In genomic region chr5:72842816-72843215, GRCh38 we compare ENCODE assay signal across 10 cellular contexts. TPM values are rescaled to one million over a fixed set of nuclear protein-coding genes. Genes with fewer than 3 reads are reported as not detected.
DNase-seq lines count a peak whose midpoint lies in the region; ATAC-seq, FAIRE-seq and TF ChIP-seq lines count a peak whose summit lies in the region.
"Had no signal": no experiment of that assay in that cellular context is flagged by ENCODE, and none has a peak within 500 bp of the region (broad histone marks: within the 10 kb centered on the region; RNA-seq: fewer than 3 reads in every experiment).

No MANE protein-coding gene starts in this region.

- no peaks in the 10 kb centered on the region for H3K36me3 Mint-ChIP-seq in naive thymus-derived CD4-positive, alpha-beta T cell

- H3K27me3 Mint-ChIP-seq in naive thymus-derived CD4-positive, alpha-beta T cell = peaks cover 0 to 55% (median 0%) of the 10 kb centered on the region in 5 donors

- no peaks in the 10 kb centered on the region for H3K9me3 Mint-ChIP-seq in naive thymus-derived CD4-positive, alpha-beta T cell

- H3K4me3 ChIP-seq in MG63 = no peak overlapping the region
- H3K4me3 ChIP-seq in bronchial epithelial cell (ENCODE audit: low read depth, low read length) = no peak overlapping the region
- H3K4me3 ChIP-seq in naive thymus-derived CD4-positive, alpha-beta T cell (ENCODE audit: low read length) = no peak overlapping the region
- H3K4me3 ChIP-seq in uterus = no peak overlapping the region
- H3K4me3 ChIP-seq: skin epidermis had no signal

- H3K4me3 Mint-ChIP-seq in naive thymus-derived CD4-positive, alpha-beta T cell = no peak overlapping the region

- peak overlapping the region in 1 of 9 donors; percentile 37 for H3K27ac Mint-ChIP-seq in naive thymus-derived CD4-positive, alpha-beta T cell

- peak; percentile 69 for DNase-seq in EL
- peak; percentile 9 for DNase-seq in MG63
- DNase-seq in bronchial epithelial cell (ENCODE audit: low read depth) = peak; percentile 76
- no peak for DNase-seq in naive thymus-derived CD4-positive, alpha-beta T cell
- no peak for DNase-seq in T-helper 1 cell
- DNase-seq in uterus = no peak
- no peak for DNase-seq in NCI-H1436 treated with DMSO at 0.1 percent for 48 hours (lab: John Stamatoyannopoulos, UW)
- DNase-seq: NCI-H510A had no signal

- POLR2A ChIA-PET in naive thymus-derived CD4-positive, alpha-beta T cell (lab: Charles Lee) = interaction anchor here (1.8 kb wide), 1 partner anchor 25 kb away, joined by 5 read pairs; no protein-coding TSS in a partner anchor

- H3K9me3 ChIP-seq in MG63 = no peaks in the 10 kb centered on the region
- no peaks in the 10 kb centered on the region for H3K9me3 ChIP-seq in naive thymus-derived CD4-positive, alpha-beta T cell (ENCODE audit: control insufficient read depth in 2 of 3, low read length in 3 of 3)
- H3K9me3 ChIP-seq in uterus = no peaks in the 10 kb centered on the region

- TF ChIP-seq CTCF in bronchial epithelial cell (IDR thresholded peaks at IDR 0.05; ENCODE audit: insufficient read depth, low read length, severe bottlenecking) (peak; percentile 20), uterus (IDR thresholded peaks at IDR 0.05) (no peak)

- H3K36me3 ChIP-seq in MG63 (no peaks in the 10 kb centered on the region), bronchial epithelial cell (ENCODE audit: control insufficient read depth, insufficient read depth, low read length) (no peaks in the 10 kb centered on the region), uterus (no peaks in the 10 kb centered on the region)
- no peaks in the 10 kb centered on the region for H3K36me3 ChIP-seq in naive thymus-derived CD4-positive, alpha-beta T cell (ENCODE audit: control insufficient read depth in 2 of 3, insufficient read depth in 3 of 3, low read length in 3 of 3)

- H3K27me3 ChIP-seq in MG63 = no peaks in the 10 kb centered on the region
- no peaks in the 10 kb centered on the region for H3K27me3 ChIP-seq in bronchial epithelial cell (ENCODE audit: control insufficient read depth, insufficient read depth, low read length)
- H3K27me3 ChIP-seq in naive thymus-derived CD4-positive, alpha-beta T cell (ENCODE audit: control insufficient read depth in 2 of 2, insufficient read depth in 2 of 2, low read length in 2 of 2) = no peaks in the 10 kb centered on the region
- H3K27me3 ChIP-seq in uterus = no peaks in the 10 kb centered on the region

- intact Hi-C loops in naive thymus-derived CD4-positive, alpha-beta T cell (cut with micrococcal nuclease) = no loop called here
- intact Hi-C loops in uterus (cut with DNase I; ENCODE audit: low total_unique reads) = no loop called here

- peaks cover 5% of the 10 kb centered on the region in 2 donors for H3K4me1 ChIP-seq in naive thymus-derived CD4-positive, alpha-beta T cell (ENCODE audit: control insufficient read depth in 2 of 2, insufficient read depth in 2 of 2, low read length in 2 of 2)
- no peaks in the 10 kb centered on the region for H3K4me1 ChIP-seq in uterus

- H3K4me1 Mint-ChIP-seq in naive thymus-derived CD4-positive, alpha-beta T cell = peaks cover 10 to 64% (median 26%) of the 10 kb centered on the region in 7 donors

- no peak overlapping the region for H3K27ac ChIP-seq in naive thymus-derived CD4-positive, alpha-beta T cell (ENCODE audit: low read depth, low read length)
- H3K27ac ChIP-seq in uterus = no peak overlapping the region
- H3K27ac ChIP-seq: skin epidermis had no signal

- no peak for FAIRE-seq in bronchial epithelial cell (lab: Jason Lieb, UNC)

- TF ChIP-seq POLR2A in uterus (IDR thresholded peaks at IDR 0.05) = no peak

- CTCF ChIA-PET in naive thymus-derived CD4-positive, alpha-beta T cell (lab: Charles Lee) = no interaction called here

- ATAC-seq in naive thymus-derived CD4-positive, alpha-beta T cell = peak; percentile 80
- no peak for ATAC-seq in HG02642 (IDR thresholded peaks at IDR 0.05; ENCODE audit: poor library complexity, unreplicated experiment)

RNA-seq across cellular contexts. Expression of gene TNPO1, which starts 26.4 kb away (rescaled TPM):
- 90.5 and 235 TPM in 2 replicates for total RNA-seq in MG63 (2014; rRNA removed; shearing (Covaris generic); ENCODE audit: low replicate concordance)
- total RNA-seq in bronchial epithelial cell (265 and 329 TPM in 2 replicates), uterus (100 to 1,000 TPM in 3 of 4 donors, 10 to 100 TPM in 1; 78.2 to 209 (median 125) TPM)
- total RNA-seq in naive thymus-derived CD4-positive, alpha-beta T cell = 10 to 100 TPM; 52.8 to 96.3 (median 82.1) TPM
- polyA plus RNA-seq in naive thymus-derived CD4-positive, alpha-beta T cell = 10 to 100 TPM; 60.9 to 74.4 TPM

Comparison
In these comparisons a context has a peak if more than half of its experiments do, and no peak if none do; other contexts are left out.
1. DNase-seq: peak in EL (single experiment), MG63 (single experiment) and bronchial epithelial cell (single experiment); none in naive thymus-derived CD4-positive, alpha-beta T cell (0 of 9), T-helper 1 cell (0 of 5), uterus (0 of 2) and NCI-H1436 treated with DMSO at 0.1 percent for 48 hours (single experiment).